Comparison of ENCODE assay signal across 16 cellular contexts in the genomic region with DNA sequence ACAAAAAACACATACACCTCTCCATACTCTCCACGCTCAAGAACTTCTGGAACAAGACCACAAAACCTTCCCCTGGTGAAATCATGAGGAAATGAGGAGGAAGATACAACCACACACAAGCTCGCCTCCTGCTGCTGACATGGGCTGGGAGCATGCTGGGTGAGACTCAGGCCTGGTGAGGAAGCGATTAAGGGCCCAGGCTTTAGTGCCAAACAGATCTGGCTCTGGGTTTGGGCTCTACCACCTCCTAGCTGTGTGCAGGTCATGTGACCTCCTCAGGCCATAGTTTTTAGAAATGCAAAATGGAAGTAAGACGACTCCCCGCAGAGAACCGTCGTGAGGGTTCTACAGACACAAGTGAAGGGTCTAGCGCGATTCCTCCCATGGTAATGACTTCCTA. TPM values are rescaled to one million over a fixed set of nuclear protein-coding genes. Genes with fewer than 3 reads are reported as not detected.
DNase-seq lines count a peak whose midpoint lies in the region; ATAC-seq and TF ChIP-seq lines count a peak whose summit lies in the region.
"Had no signal": no experiment of that assay in that cellular context is flagged by ENCODE, and none has a peak within 500 bp of the region (broad histone marks: within the 10 kb centered on the region; RNA-seq: fewer than 3 reads in every experiment).

No MANE protein-coding gene starts in this region.

- no peak overlapping the region for H2BK120ac ChIP-seq in neuronal stem cell (ENCODE audit: low read depth, low read length)

- no peak overlapping the region for H2AK5ac ChIP-seq in neuronal stem cell (ENCODE audit: low read depth, low read length)

- no peaks in the 10 kb centered on the region for H3K9me3 Mint-ChIP-seq in activated T-helper 17 cell treated with anti-CD3 and anti-CD28 coated beads, Interleukin-2, amount 50 U/mL, for 72 hours
- H3K9me3 Mint-ChIP-seq in activated CD4-positive, alpha-beta memory T cell treated with anti-CD3 and anti-CD28 coated beads for 36 hours, result no peaks in the 10 kb centered on the region
- H3K9me3 Mint-ChIP-seq: activated CD4-positive, alpha-beta T cell treated with anti-CD3 and anti-CD28 coated beads, Interleukin-2, amount 10 ng/mL, durations not matched to agents 24 days and 14 days had no signal

- peaks cover 44% of the 10 kb centered on the region for H3K36me3 Mint-ChIP-seq in activated T-helper 17 cell treated with anti-CD3 and anti-CD28 coated beads, Interleukin-2, amount 50 U/mL, for 72 hours (ENCODE audit: low read depth)
- peaks cover 13% of the 10 kb centered on the region for H3K36me3 Mint-ChIP-seq in activated CD4-positive, alpha-beta memory T cell treated with anti-CD3 and anti-CD28 coated beads for 36 hours

- DNase-seq in right cardiac atrium (peak in 2 of 3 donors; percentile 9 to 16), heart right ventricle (no peak), fibroblast of lung (ENCODE audit: low read depth in 2 of 2) (no peak), vagina (ENCODE audit: extremely low spot score in 2 of 2) (no peak), DMS79 (lab: John Stamatoyannopoulos, UW) (no peak), neuronal stem cell (ENCODE audit: low spot score) (no peak)
- DNase-seq in activated CD4-positive, alpha-beta memory T cell treated with anti-CD3 and anti-CD28 coated beads for 36 hours, result no peak
- DNase-seq: activated CD4-positive, alpha-beta T cell treated with anti-CD3 and anti-CD28 coated beads, Interleukin-2, amount 10 ng/mL, durations not matched to agents 24 days and 14 days; activated T-cell treated with anti-CD3 and anti-CD28 coated beads, Interleukin-2, amount 50 U/mL, for 1 hour; left colon; NCI-H1048; NCI-H2081 treated with DMSO at 0.1 percent for 48 hours; NCI-H524 treated with DMSO at 0.1 percent for 48 hours had no signal

- H3K27me3 ChIP-seq in right cardiac atrium (ENCODE audit: control insufficient read depth, insufficient read depth) (no peaks in the 10 kb centered on the region), heart right ventricle (no peaks in the 10 kb centered on the region), fibroblast of lung (ENCODE audit: control insufficient read depth, insufficient read depth, low read length) (no peaks in the 10 kb centered on the region), vagina (no peaks in the 10 kb centered on the region), neuronal stem cell (ENCODE audit: control insufficient read depth in 3 of 3, insufficient read depth in 3 of 3, low read depth in 1 of 3, low read length in 3 of 3) (no peaks in the 10 kb centered on the region)
- H3K27me3 ChIP-seq: breast epithelium had no signal

- H4K20me1 ChIP-seq in fibroblast of lung (ENCODE audit: control insufficient read depth, extremely low read depth, insufficient read depth, low read length), result no peaks in the 10 kb centered on the region

- H3K9ac ChIP-seq in fibroblast of lung (ENCODE audit: insufficient read depth, low read length) (no peak overlapping the region), neuronal stem cell (ENCODE audit: low read depth, low read length, poor library complexity) (no peak overlapping the region)

- TF ChIP-seq CTCF in heart right ventricle (IDR thresholded peaks at IDR 0.05) (no peak), fibroblast of lung (conservative IDR thresholded peaks at IDR 0.05 in 1 of 2, IDR thresholded peaks at IDR 0.05 in 1 of 2; ENCODE audit: low read depth in 1 of 2, low read length in 2 of 2) (no peak), vagina (IDR thresholded peaks at IDR 0.05) (no peak)

- TF ChIP-seq POLR2A in vagina (IDR thresholded peaks at IDR 0.05), result no peak

- no peaks in the 10 kb centered on the region for H3K27me3 Mint-ChIP-seq in activated T-helper 17 cell treated with anti-CD3 and anti-CD28 coated beads, Interleukin-2, amount 50 U/mL, for 72 hours
- no peaks in the 10 kb centered on the region for H3K27me3 Mint-ChIP-seq in activated CD4-positive, alpha-beta memory T cell treated with anti-CD3 and anti-CD28 coated beads for 36 hours
- H3K27me3 Mint-ChIP-seq: activated CD4-positive, alpha-beta T cell treated with anti-CD3 and anti-CD28 coated beads, Interleukin-2, amount 10 ng/mL, durations not matched to agents 24 days and 14 days; activated naive CD8-positive, alpha-beta T cell had no signal

- no peak overlapping the region for H2BK15ac ChIP-seq in neuronal stem cell (ENCODE audit: low read length)

- H2AFZ ChIP-seq in fibroblast of lung (ENCODE audit: low read length) (no peak overlapping the region), neuronal stem cell (ENCODE audit: low read length) (no peak overlapping the region)

- no peak overlapping the region for H3K18ac ChIP-seq in neuronal stem cell (ENCODE audit: low read length)

- H3K79me2 ChIP-seq in fibroblast of lung (ENCODE audit: control insufficient read depth, insufficient read depth, low read length), result no peaks in the 10 kb centered on the region

- H4K91ac ChIP-seq in neuronal stem cell (ENCODE audit: low read depth, low read length, poor library complexity), result no peak overlapping the region

- no peak overlapping the region for H3K4me3 ChIP-seq in right cardiac atrium (ENCODE audit: low read length)
- no peak overlapping the region for H3K4me3 ChIP-seq in heart right ventricle
- H3K4me3 ChIP-seq in fibroblast of lung (replicated peaks in 1 of 4; ENCODE audit: control extremely low read depth in 1 of 4, insufficient read depth in 1 of 4, low read depth in 3 of 4, low read length in 4 of 4), result no peak overlapping the region
- H3K4me3 ChIP-seq in vagina, result no peak overlapping the region
- no peak overlapping the region for H3K4me3 ChIP-seq in neuronal stem cell (ENCODE audit: low read length in 2 of 2)
- H3K4me3 ChIP-seq: breast epithelium had no signal

- H3K27ac ChIP-seq in right cardiac atrium (ENCODE audit: low read length), result no peak overlapping the region
- H3K27ac ChIP-seq in heart right ventricle, result no peak overlapping the region
- H3K27ac ChIP-seq in fibroblast of lung (ENCODE audit: insufficient read depth, low read length), result peak overlapping the region; percentile 88
- H3K27ac ChIP-seq in vagina, result peak overlapping the region; percentile 73
- no peak overlapping the region for H3K27ac ChIP-seq in neuronal stem cell (replicated peaks; ENCODE audit: low read length)

- H2BK5ac ChIP-seq in neuronal stem cell (ENCODE audit: low read length), result no peak overlapping the region

- CTCF ChIA-PET in activated CD4-positive, alpha-beta memory T cell treated with anti-CD3 and anti-CD28 coated beads for 36 hours (lab: Charles Lee), result interaction anchor here (5.3 kb wide), 1 partner anchor 11 kb away, joined by 35 read pairs; no protein-coding TSS in a partner anchor

- no peak overlapping the region for H3K14ac ChIP-seq in neuronal stem cell (ENCODE audit: low read length)

- no peak overlapping the region for H2BK12ac ChIP-seq in neuronal stem cell (ENCODE audit: low read length)

- H3K4me1 Mint-ChIP-seq in activated T-helper 17 cell treated with anti-CD3 and anti-CD28 coated beads, Interleukin-2, amount 50 U/mL, for 72 hours, result no peaks in the 10 kb centered on the region
- H3K4me1 Mint-ChIP-seq in activated CD4-positive, alpha-beta memory T cell treated with anti-CD3 and anti-CD28 coated beads for 36 hours (ENCODE audit: low read depth), result peaks cover 4% of the 10 kb centered on the region
- H3K4me1 Mint-ChIP-seq: activated CD4-positive, alpha-beta T cell treated with anti-CD3 and anti-CD28 coated beads, Interleukin-2, amount 10 ng/mL, durations not matched to agents 24 days and 14 days had no signal

- no peak overlapping the region for H3K23ac ChIP-seq in neuronal stem cell (ENCODE audit: low read depth, low read length, poor library complexity)

- H3K79me1 ChIP-seq in neuronal stem cell (ENCODE audit: low read depth, low read length), result no peaks in the 10 kb centered on the region

- POLR2A ChIA-PET in activated CD4-positive, alpha-beta memory T cell treated with anti-CD3 and anti-CD28 coated beads for 36 hours (lab: Charles Lee), result no interaction called here

- no peak for ATAC-seq in right cardiac atrium
- ATAC-seq in heart right ventricle, result no peak
- no peak for ATAC-seq in activated T-helper 17 cell treated with anti-CD3 and anti-CD28 coated beads, Interleukin-2, amount 50 U/mL, for 72 hours (replicated peaks)
- ATAC-seq: left colon had no signal

- H3K27ac Mint-ChIP-seq in activated T-helper 17 cell treated with anti-CD3 and anti-CD28 coated beads, Interleukin-2, amount 50 U/mL, for 72 hours, result peak overlapping the region; percentile 36
- no peak overlapping the region for H3K27ac Mint-ChIP-seq in activated CD4-positive, alpha-beta memory T cell treated with anti-CD3 and anti-CD28 coated beads for 36 hours
- H3K27ac Mint-ChIP-seq: activated CD4-positive, alpha-beta T cell treated with anti-CD3 and anti-CD28 coated beads, Interleukin-2, amount 10 ng/mL, durations not matched to agents 24 days and 14 days; activated naive CD8-positive, alpha-beta T cell had no signal

- H3K36me3 ChIP-seq in heart right ventricle (peaks cover 0 to 85% (median 16%) of the 10 kb centered on the region in 9 donors), fibroblast of lung (ENCODE audit: control insufficient read depth, insufficient read depth, low read length) (peaks cover 4% of the 10 kb centered on the region), vagina (peaks cover 0 to 8% of the 10 kb centered on the region in 2 donors), neuronal stem cell (replicated peaks in 1 of 2; ENCODE audit: control insufficient read depth in 2 of 2, insufficient read depth in 2 of 2, low read length in 2 of 2) (peaks cover 17 to 59% of the 10 kb centered on the region in 2 donors)
- H3K36me3 ChIP-seq: breast epithelium had no signal

- H3K4me2 ChIP-seq in fibroblast of lung (ENCODE audit: extremely low read depth, insufficient read depth, low read length) (no peak overlapping the region), neuronal stem cell (ENCODE audit: insufficient read depth, low read length, poor library complexity, severe bottlenecking) (no peak overlapping the region)

- H4K8ac ChIP-seq in neuronal stem cell (ENCODE audit: low read depth, low read length), result no peak overlapping the region

- 90% methylated on average over 9 of the region's 9 CpGs for WGBS in right cardiac atrium
- WGBS in heart right ventricle, 2 donors, result 95 to 97% methylated on average over 9 of the region's 9 CpGs
- 100% methylated on average over 1 of the region's 9 CpGs; no CpG with 5 or more reads in 1 of the 2 donors for WGBS in neuronal stem cell (ENCODE audit: extremely low coverage in 2 of 2, insufficient read length in 2 of 2, insufficient replicate concordance in 1 of 2), 2 donors

- no peak overlapping the region for H3K4me3 Mint-ChIP-seq in activated T-helper 17 cell treated with anti-CD3 and anti-CD28 coated beads, Interleukin-2, amount 50 U/mL, for 72 hours
- H3K4me3 Mint-ChIP-seq in activated CD4-positive, alpha-beta memory T cell treated with anti-CD3 and anti-CD28 coated beads for 36 hours, result no peak overlapping the region
- H3K4me3 Mint-ChIP-seq: activated CD4-positive, alpha-beta T cell treated with anti-CD3 and anti-CD28 coated beads, Interleukin-2, amount 10 ng/mL, durations not matched to agents 24 days and 14 days; activated naive CD8-positive, alpha-beta T cell had no signal

- no peaks in the 10 kb centered on the region for H3K4me1 ChIP-seq in right cardiac atrium (ENCODE audit: control insufficient read depth, insufficient read depth, low read length)
- H3K4me1 ChIP-seq in heart right ventricle, result no peaks in the 10 kb centered on the region
- peaks cover 19% of the 10 kb centered on the region for H3K4me1 ChIP-seq in fibroblast of lung (ENCODE audit: control insufficient read depth, extremely low read depth, insufficient read depth, low read length)
- peaks cover 29% of the 10 kb centered on the region for H3K4me1 ChIP-seq in vagina
- H3K4me1 ChIP-seq in neuronal stem cell (ENCODE audit: control insufficient read depth in 2 of 2, insufficient read depth in 1 of 2, low read depth in 1 of 2, low read length in 2 of 2), result peaks cover 4 to 22% of the 10 kb centered on the region in 2 donors
- H3K4me1 ChIP-seq: breast epithelium had no signal

- no peak overlapping the region for H3K4ac ChIP-seq in neuronal stem cell (ENCODE audit: low read length)

- H3K9me3 ChIP-seq in right cardiac atrium (ENCODE audit: control insufficient read depth, low read length) (no peaks in the 10 kb centered on the region), heart right ventricle (no peaks in the 10 kb centered on the region), fibroblast of lung (ENCODE audit: control insufficient read depth, insufficient read depth, low read depth, low read length) (no peaks in the 10 kb centered on the region), vagina (no peaks in the 10 kb centered on the region), neuronal stem cell (replicated peaks in 1 of 2; ENCODE audit: control insufficient read depth in 2 of 2, insufficient read depth in 1 of 2, low read depth in 1 of 2, low read length in 2 of 2) (no peaks in the 10 kb centered on the region)
- H3K9me3 ChIP-seq: breast epithelium had no signal

- intact Hi-C loops in right cardiac atrium (cut with DNase I) (no loop called here), heart right ventricle (cut with DNase I) (loop anchor here in 2 of 10 donors (5.0 to 10.0 kb wide), 2 partner anchors 82 to 425 kb away; no protein-coding TSS in a partner anchor), vagina (cut with DNase I) (loop anchor here (10.0 kb wide), 1 partner anchor 235 kb away; a partner anchor contains a TSS)
- intact Hi-C loops in activated CD4-positive, alpha-beta memory T cell treated with anti-CD3 and anti-CD28 coated beads for 36 hours (cut with micrococcal nuclease), result no loop called here

RNA-seq across cellular contexts. Expression of a gene that starts 41.3 kb away (rescaled TPM):
- 10 to 100 TPM; 18.2 to 24.2 (median 23.0) TPM for total RNA-seq in right cardiac atrium
- polyA plus RNA-seq in right cardiac atrium, result 27.4 TPM
- total RNA-seq in heart right ventricle, result 10 to 100 TPM; 19.2 to 27.9 (median 22.7) TPM
- polyA plus RNA-seq in heart right ventricle, result 10 to 100 TPM; 27.1 to 43.7 TPM
- total RNA-seq in activated T-helper 17 cell treated with anti-CD3 and anti-CD28 coated beads, Interleukin-2, amount 50 U/mL, for 72 hours, result 10 to 100 TPM; 22.4 to 34.9 TPM
- total RNA-seq in fibroblast of lung, result 18.5 and 29.2 TPM in 2 replicates
- polyA plus RNA-seq in fibroblast of lung, result 25.0 and 35.3 TPM in 2 replicates
- polyA plus RNA-seq in fibroblast of lung (2012), result 29.7 and 42.1 TPM in 2 replicates
- 104 and 105 TPM in 2 replicates for polyA minus RNA-seq in fibroblast of lung (ENCODE audit: low replicate concordance)
- 38.1 TPM for total RNA-seq in vagina
- total RNA-seq in activated CD4-positive, alpha-beta memory T cell treated with anti-CD3 and anti-CD28 coated beads for 36 hours, result 10 to 100 TPM; 22.2 to 25.0 TPM
- 24.7 TPM for polyA plus RNA-seq in neuronal stem cell (2013, experiment 1 of 2)
- polyA plus RNA-seq in neuronal stem cell (2013, experiment 2 of 2), result 23.1 TPM

Comparison
In these comparisons a context has a peak if more than half of its experiments do, and no peak if none do; other contexts are left out.
1. DNase-seq: peak in right cardiac atrium (2 of 3); none in heart right ventricle (0 of 2), fibroblast of lung (0 of 2), vagina (0 of 2), DMS79 (single experiment), activated CD4-positive, alpha-beta memory T cell treated with anti-CD3 and anti-CD28 coated beads for 36 hours (single experiment) and neuronal stem cell (single experiment).
2. H3K27ac ChIP-seq: peak in fibroblast of lung (single experiment) and vagina (single experiment); none in right cardiac atrium (single experiment), heart right ventricle (0 of 10) and neuronal stem cell (single experiment).